In genomic region chr19:45092747-45093678, GRCh38 we compare ENCODE assay signal across 8 cellular contexts. TPM values are rescaled to one million over a fixed set of nuclear protein-coding genes. Genes with fewer than 3 reads are reported as not detected.
DNase-seq lines count a peak whose midpoint lies in the region; ATAC-seq and TF ChIP-seq lines count a peak whose summit lies in the region.

Gene PPP1R37 (plus strand): TSS chr19:45093179. CDS start chr19:45093326, 147 bp downstream.

- intact Hi-C loops in T-helper 2 cell treated with Interferon-gamma antibody and Interleukin-4, amounts not matched to agents 100 ng/mL and 5 ng/mL, for 36 hours (cut with micrococcal nuclease), result loop anchor here (1.0 to 10.0 kb wide), 5 partner anchors 85 to 312 kb away; partner anchors contain the start of genes BLOC1S3, MARK4, PPP1R13L and RELB
- intact Hi-C loops in psoas muscle (cut with DNase I), result loop anchor here in 1 of 2 donors (5.0 to 10.0 kb wide), 2 partner anchors 34 to 242 kb away; no protein-coding TSS in a partner anchor

- 0% methylated on average over 78 to 103 of the region's 103 CpGs for WGBS in psoas muscle, 3 donors
- under 1% methylated on average over 103 of the region's 103 CpGs for WGBS in urinary bladder

- TF ChIP-seq CTCF in GM12874 (IDR thresholded peaks at IDR 0.05; ENCODE audit: insufficient read depth, low read depth, low read length) (peak; percentile 35; the same call in 1 of the 2 replicates), right atrium auricular region (IDR thresholded peaks at IDR 0.05) (peak; percentile 19 to 53), psoas muscle (IDR thresholded peaks at IDR 0.05) (peak; percentile 35)

- H3K36me3 ChIP-seq in right atrium auricular region (peaks cover 8% of the 10 kb centered on the region), psoas muscle (ENCODE audit: insufficient read depth in 1 of 2, low read depth in 1 of 2) (peaks cover 0 to 22% of the 10 kb centered on the region in 2 donors), urinary bladder (ENCODE audit: insufficient read depth) (no peaks in the 10 kb centered on the region)

- H3K4me3 ChIP-seq in right atrium auricular region (peak within 1 kb of the TSS; percentile 69 to 97), psoas muscle (peak within 1 kb of the TSS; percentile 100), urinary bladder (ENCODE audit: low read depth, low read length) (peak within 1 kb of the TSS; percentile 96)

- H3K27me3 ChIP-seq in right atrium auricular region (no peaks in the 10 kb centered on the region), psoas muscle (ENCODE audit: insufficient read depth in 3 of 3, low read length in 2 of 3) (no peaks in the 10 kb centered on the region)

- DNase-seq in NCI-H1930 (lab: John Stamatoyannopoulos, UW) (peak; percentile 99), right atrium auricular region (ENCODE audit: low spot score) (peak; percentile 94), psoas muscle (peak; percentile 94 to 98)

- peak; percentile 44 for ATAC-seq in HG02884 (IDR thresholded peaks at IDR 0.05; ENCODE audit: unreplicated experiment)
- peak; percentile 90 to 92 (median 90) for ATAC-seq in psoas muscle

- peak within 1 kb of the TSS; percentile 95 for H3K27ac ChIP-seq in angular gyrus (ENCODE audit: low read depth, low read length)
- peak within 1 kb of the TSS; percentile 85 to 88 for H3K27ac ChIP-seq in right atrium auricular region
- H3K27ac ChIP-seq in psoas muscle, result peak within 1 kb of the TSS; percentile 95
- H3K27ac ChIP-seq in urinary bladder (ENCODE audit: low read depth), result peak within 1 kb of the TSS; percentile 82

- no peaks in the 10 kb centered on the region for H3K9me3 ChIP-seq in right atrium auricular region
- H3K9me3 ChIP-seq in psoas muscle, result no peaks in the 10 kb centered on the region

- H3K4me1 ChIP-seq in right atrium auricular region (peaks cover 0 to 59% of the 10 kb centered on the region in 2 donors), psoas muscle (peaks cover 49% of the 10 kb centered on the region), urinary bladder (ENCODE audit: insufficient read depth) (no peaks in the 10 kb centered on the region)

RNA-seq across cellular contexts. Expression of gene PPP1R37, which starts in this region (rescaled TPM):
- total RNA-seq in T-helper 2 cell treated with Interferon-gamma antibody and Interleukin-4, amounts not matched to agents 100 ng/mL and 5 ng/mL, for 36 hours, result 18.4 and 24.8 TPM in 2 replicates
- 10 to 100 TPM; 21.7 to 22.9 TPM for total RNA-seq in right atrium auricular region
- total RNA-seq in psoas muscle, result 10 to 100 TPM; 27.0 to 34.6 (median 29.1) TPM
- 10 to 100 TPM; 25.5 to 39.5 (median 36.3) TPM for polyA plus RNA-seq in psoas muscle
- 16.8 TPM for total RNA-seq in urinary bladder
- 31.6 TPM for polyA plus RNA-seq in urinary bladder

Comparison
In these comparisons a context has a peak if more than half of its experiments do, and no peak if none do; other contexts are left out.
1. Peak in every context shown above with its lines: DNase-seq, ATAC-seq, H3K4me3 ChIP-seq and H3K27ac ChIP-seq.